In the genomic region with DNA sequence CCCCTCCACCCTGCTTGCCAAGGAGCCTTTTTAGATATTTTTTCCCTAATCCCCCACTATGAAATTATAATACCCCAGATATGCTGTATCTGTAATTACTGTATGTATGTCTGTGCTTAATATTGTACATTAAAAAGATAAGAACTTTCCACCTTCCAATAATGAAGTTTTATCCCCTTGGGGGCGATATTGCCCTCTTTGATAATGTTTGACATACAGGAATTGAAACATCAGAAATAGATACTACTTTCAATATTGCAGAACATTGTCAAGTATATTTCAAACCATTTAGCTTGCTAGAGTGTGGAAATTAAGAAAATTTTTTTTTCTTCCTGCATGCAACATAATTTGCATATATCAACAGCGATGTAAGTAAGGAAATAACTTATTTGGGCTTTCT, we compare ENCODE assay signal across 9 cellular contexts. TPM values are rescaled to one million over a fixed set of nuclear protein-coding genes. Genes with fewer than 3 reads are reported as not detected.
DNase-seq lines count a peak whose midpoint lies in the region; ATAC-seq and TF ChIP-seq lines count a peak whose summit lies in the region.
"Had no signal": no experiment of that assay in that cellular context is flagged by ENCODE, and none has a peak within 500 bp of the region (broad histone marks: within the 10 kb centered on the region; RNA-seq: fewer than 3 reads in every experiment).

No MANE protein-coding gene starts in this region.

- no peaks in the 10 kb centered on the region for H3K79me1 ChIP-seq in neuronal stem cell (ENCODE audit: low read depth, low read length)

- H3K9me3 ChIP-seq in neuronal stem cell (replicated peaks in 1 of 2; ENCODE audit: control insufficient read depth in 2 of 2, insufficient read depth in 1 of 2, low read depth in 1 of 2, low read length in 2 of 2) = no peaks in the 10 kb centered on the region
- no peaks in the 10 kb centered on the region for H3K9me3 ChIP-seq in CD8-positive, alpha-beta memory T cell (ENCODE audit: low read length)

- WGBS in neuronal stem cell (ENCODE audit: extremely low coverage in 2 of 2, insufficient read length in 2 of 2, insufficient replicate concordance in 1 of 2), 2 donors = no CpG with 5 or more reads among the region's 2 CpGs

- TF ChIP-seq CTCF in epithelial cell of proximal tubule (conservative IDR thresholded peaks at IDR 0.05; ENCODE audit: low read depth, low read length) = peak; percentile 47

- no peak overlapping the region for H3K27ac ChIP-seq in neuronal stem cell (replicated peaks; ENCODE audit: low read length)
- no peak overlapping the region for H3K27ac ChIP-seq in CD8-positive, alpha-beta memory T cell (ENCODE audit: low read depth, low read length)

- POLR2A ChIA-PET in naive thymus-derived CD8-positive, alpha-beta T cell (lab: Charles Lee) = no interaction called here
- POLR2A ChIA-PET in CD8-positive, alpha-beta memory T cell (lab: Charles Lee) = no interaction called here

- H4K8ac ChIP-seq in neuronal stem cell (ENCODE audit: low read depth, low read length) = no peak overlapping the region

- H3K36me3 Mint-ChIP-seq in naive thymus-derived CD8-positive, alpha-beta T cell = peaks cover 0 to 5% (median 3%) of the 10 kb centered on the region in 3 donors
- peaks cover 0 to 13% (median 4%) of the 10 kb centered on the region in 3 donors for H3K36me3 Mint-ChIP-seq in CD8-positive, alpha-beta memory T cell

- no peak overlapping the region for H3K4ac ChIP-seq in neuronal stem cell (ENCODE audit: low read length)

- H3K9me3 Mint-ChIP-seq in naive thymus-derived CD8-positive, alpha-beta T cell = no peaks in the 10 kb centered on the region
- no peaks in the 10 kb centered on the region for H3K9me3 Mint-ChIP-seq in CD8-positive, alpha-beta memory T cell

- H3K23ac ChIP-seq in neuronal stem cell (ENCODE audit: low read depth, low read length, poor library complexity) = no peak overlapping the region

- no peak overlapping the region for H3K18ac ChIP-seq in neuronal stem cell (ENCODE audit: low read length)

- no peak overlapping the region for H2BK15ac ChIP-seq in neuronal stem cell (ENCODE audit: low read length)

- H2BK12ac ChIP-seq in neuronal stem cell (ENCODE audit: low read length) = no peak overlapping the region

- peak; percentile 41 for ATAC-seq in GM21360 (IDR thresholded peaks at IDR 0.05; ENCODE audit: unreplicated experiment)
- no peak for ATAC-seq in naive thymus-derived CD8-positive, alpha-beta T cell

- CTCF ChIA-PET in CD8-positive, alpha-beta memory T cell (lab: Charles Lee) = interaction anchor here (1.1 kb wide), 1 partner anchor 72 kb away, joined by 3 read pairs; no protein-coding TSS in a partner anchor

- peaks cover 0 to 14% (median 5%) of the 10 kb centered on the region in 4 donors for H3K4me1 Mint-ChIP-seq in naive thymus-derived CD8-positive, alpha-beta T cell
- peaks cover 1 to 16% (median 10%) of the 10 kb centered on the region in 3 donors for H3K4me1 Mint-ChIP-seq in CD8-positive, alpha-beta memory T cell

- H3K4me3 ChIP-seq in epithelial cell of proximal tubule (ENCODE audit: low read depth, low read length) (no peak overlapping the region), neuronal stem cell (ENCODE audit: low read length in 2 of 2) (no peak overlapping the region)
- no peak overlapping the region for H3K4me3 ChIP-seq in CD8-positive, alpha-beta memory T cell (ENCODE audit: low read length)

- H3K36me3 ChIP-seq in neuronal stem cell (replicated peaks in 1 of 2; ENCODE audit: control insufficient read depth in 2 of 2, insufficient read depth in 2 of 2, low read length in 2 of 2) = no peaks in the 10 kb centered on the region
- no peaks in the 10 kb centered on the region for H3K36me3 ChIP-seq in CD8-positive, alpha-beta memory T cell (ENCODE audit: insufficient read depth, low read length)

- no peak overlapping the region for H3K9ac ChIP-seq in neuronal stem cell (ENCODE audit: low read depth, low read length, poor library complexity)

- H2AK5ac ChIP-seq in neuronal stem cell (ENCODE audit: low read depth, low read length) = no peak overlapping the region

- DNase-seq in AG08396 (ENCODE audit: low spot score) = peak; percentile 3
- DNase-seq in M059J (ENCODE audit: low read depth) = peak; percentile 1
- peak; percentile 2 for DNase-seq in epithelial cell of proximal tubule (ENCODE audit: low read depth)
- DNase-seq in naive thymus-derived CD8-positive, alpha-beta T cell = no peak
- DNase-seq in neuronal stem cell (ENCODE audit: low spot score) = no peak
- no peak for DNase-seq in NCI-H146 (lab: John Stamatoyannopoulos, UW)
- DNase-seq in CD8-positive, alpha-beta memory T cell = no peak
- DNase-seq: glutamatergic neuron had no signal

- no peak overlapping the region for H2BK5ac ChIP-seq in neuronal stem cell (ENCODE audit: low read length)

- H3K4me2 ChIP-seq in neuronal stem cell (ENCODE audit: insufficient read depth, low read length, poor library complexity, severe bottlenecking) = no peak overlapping the region

- H3K4me1 ChIP-seq in neuronal stem cell (ENCODE audit: control insufficient read depth in 2 of 2, insufficient read depth in 1 of 2, low read depth in 1 of 2, low read length in 2 of 2) = no peaks in the 10 kb centered on the region
- no peaks in the 10 kb centered on the region for H3K4me1 ChIP-seq in CD8-positive, alpha-beta memory T cell (ENCODE audit: insufficient read depth, low read length)

- H3K14ac ChIP-seq in neuronal stem cell (ENCODE audit: low read length) = no peak overlapping the region

- H2BK120ac ChIP-seq in neuronal stem cell (ENCODE audit: low read depth, low read length) = no peak overlapping the region

- H4K91ac ChIP-seq in neuronal stem cell (ENCODE audit: low read depth, low read length, poor library complexity) = no peak overlapping the region

- no peak overlapping the region for H2AFZ ChIP-seq in neuronal stem cell (ENCODE audit: low read length)

- no peak overlapping the region for H3K4me3 Mint-ChIP-seq in naive thymus-derived CD8-positive, alpha-beta T cell
- no peak overlapping the region for H3K4me3 Mint-ChIP-seq in CD8-positive, alpha-beta memory T cell

- H3K27me3 Mint-ChIP-seq in naive thymus-derived CD8-positive, alpha-beta T cell = no peaks in the 10 kb centered on the region
- H3K27me3 Mint-ChIP-seq in CD8-positive, alpha-beta memory T cell = no peaks in the 10 kb centered on the region

- no peak overlapping the region for H3K27ac Mint-ChIP-seq in naive thymus-derived CD8-positive, alpha-beta T cell
- H3K27ac Mint-ChIP-seq in CD8-positive, alpha-beta memory T cell = no peak overlapping the region

- H3K27me3 ChIP-seq in neuronal stem cell (ENCODE audit: control insufficient read depth in 3 of 3, insufficient read depth in 3 of 3, low read depth in 1 of 3, low read length in 3 of 3) = no peaks in the 10 kb centered on the region
- H3K27me3 ChIP-seq in CD8-positive, alpha-beta memory T cell (ENCODE audit: insufficient read depth, low read length, poor library complexity, severe bottlenecking) = no peaks in the 10 kb centered on the region

RNA-seq across cellular contexts. Expression of a gene that starts 58.9 kb away (rescaled TPM):
- total RNA-seq in M059J (2014; rRNA removed; shearing (Covaris generic)) = 2.7 and 8.0 TPM in 2 replicates
- 16.6 and 17.6 TPM in 2 replicates for total RNA-seq in epithelial cell of proximal tubule
- 10 to 100 TPM; 20.8 to 22.8 TPM for total RNA-seq in naive thymus-derived CD8-positive, alpha-beta T cell
- polyA plus RNA-seq in naive thymus-derived CD8-positive, alpha-beta T cell = 1 to 10 TPM; 2.3 to 5.4 (median 3.2) TPM
- polyA plus RNA-seq in neuronal stem cell (2013, experiment 1 of 2) = 18.5 TPM
- 18.6 TPM for polyA plus RNA-seq in neuronal stem cell (2013, experiment 2 of 2)
- total RNA-seq in CD8-positive, alpha-beta memory T cell = 10 to 100 TPM; 30.7 to 32.6 TPM
- 3.5 TPM for polyA plus RNA-seq in CD8-positive, alpha-beta memory T cell

Comparison
In these comparisons a context has a peak if more than half of its experiments do, and no peak if none do; other contexts are left out.
1. DNase-seq: peak in AG08396 (single experiment), M059J (single experiment) and epithelial cell of proximal tubule (single experiment); none in naive thymus-derived CD8-positive, alpha-beta T cell (0 of 10), neuronal stem cell (single experiment), NCI-H146 (single experiment) and CD8-positive, alpha-beta memory T cell (0 of 5).